24 cellular contexts compared by ENCODE assay signal in the genomic region with DNA sequence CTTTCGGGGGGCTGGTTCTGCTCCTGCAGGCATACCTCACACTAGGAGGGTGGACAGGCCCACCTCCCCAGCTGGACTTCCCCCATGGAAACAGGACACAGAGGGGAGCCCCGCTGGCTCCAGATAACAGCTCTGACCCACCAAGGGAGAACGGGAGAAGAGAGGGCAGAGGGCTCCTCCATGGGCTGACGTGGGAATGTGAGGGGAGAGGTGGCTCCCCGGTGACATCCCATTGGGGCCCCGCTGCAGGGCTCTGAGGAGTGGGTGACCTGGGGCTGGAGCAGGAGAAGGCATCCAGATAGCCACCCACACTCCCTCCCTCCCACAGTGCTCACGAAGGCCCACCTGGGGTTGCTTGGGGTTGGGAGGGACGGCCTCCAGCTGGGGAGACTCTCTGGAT. TPM values are rescaled to one million over a fixed set of nuclear protein-coding genes. Genes with fewer than 3 reads are reported as not detected.
DNase-seq lines count a peak whose midpoint lies in the region; ATAC-seq lines count a peak whose summit lies in the region.
"Had no signal": no experiment of that assay in that cellular context is flagged by ENCODE, and none has a peak within 500 bp of the region (broad histone marks: within the 10 kb centered on the region; RNA-seq: fewer than 3 reads in every experiment).

No MANE protein-coding gene starts in this region.

- no peaks in the 10 kb centered on the region for H3K27me3 Mint-ChIP-seq in activated T-cell treated with anti-CD3 and anti-CD28 coated beads, Interleukin-2, amount 50 U/mL, for 72 hours (ENCODE audit: low read depth)
- H3K27me3 Mint-ChIP-seq in activated naive CD8-positive, alpha-beta T cell treated with anti-CD3 and anti-CD28 coated beads for 36 hours, result no peaks in the 10 kb centered on the region

- no peak for DNase-seq in activated T-cell treated with anti-CD3 and anti-CD28 coated beads, Interleukin-2, amount 50 U/mL, for 72 hours
- DNase-seq in activated T-cell treated with anti-CD3 and anti-CD28 coated beads, Interleukin-2, amount 50 U/mL, for 1 hour, result no peak
- peak; percentile 15 for DNase-seq in H7
- DNase-seq in activated naive CD8-positive, alpha-beta T cell treated with anti-CD3 and anti-CD28 coated beads for 36 hours, result no peak
- DNase-seq in sciatic nerve (ENCODE audit: low spot score), result peak; percentile 48
- no peak for DNase-seq in NCI-H524 (lab: John Stamatoyannopoulos, UW)
- DNase-seq in central memory CD4-positive, alpha-beta T cell, result no peak
- DNase-seq: anterior cingulate cortex; EL; left ventricle myocardium superior; NCI-H2081 treated with DMSO at 0.1 percent for 48 hours; OCI-M1; ovary; retina; SK-N-SH; stimulated activated CD4-positive, alpha-beta T cell treated with anti-CD3 and anti-CD28 coated beads, Interleukin-2, amount 100 ng/mL, for 48 hours; WERI-Rb-1 had no signal

- H3K27ac Mint-ChIP-seq in activated T-cell treated with anti-CD3 and anti-CD28 coated beads, Interleukin-2, amount 50 U/mL, for 72 hours, result peak overlapping the region; percentile 90
- peak overlapping the region; percentile 86 for H3K27ac Mint-ChIP-seq in activated naive CD8-positive, alpha-beta T cell treated with anti-CD3 and anti-CD28 coated beads for 36 hours
- H3K27ac Mint-ChIP-seq: CD14-positive monocyte; mesothelial cell of epicardium; natural killer cell treated with Interleukin-12 subunit alpha and Interleukin-12 subunit beta and Interleukin-15 and Interleukin-18, amount 100 ng/mL, for 72 hours; stimulated activated memory B cell treated with anti-CD40 and anti-IgM and Interleukin-4, amounts not matched to agents 10 μg/mL and 1 μg/mL and 100 μg/mL, for 72 hours had no signal

- H3K4me1 Mint-ChIP-seq in activated T-cell treated with anti-CD3 and anti-CD28 coated beads, Interleukin-2, amount 50 U/mL, for 72 hours (ENCODE audit: low read depth), result peaks cover 80% of the 10 kb centered on the region
- H3K4me1 Mint-ChIP-seq in activated naive CD8-positive, alpha-beta T cell treated with anti-CD3 and anti-CD28 coated beads for 36 hours, result peaks cover 60% of the 10 kb centered on the region
- H3K4me1 Mint-ChIP-seq: mesothelial cell of epicardium had no signal

- ATAC-seq in activated T-cell treated with anti-CD3 and anti-CD28 coated beads, Interleukin-2, amount 50 U/mL, for 72 hours (replicated peaks in 1 of 2), result no peak
- ATAC-seq in sciatic nerve (no peak), GM21381 (IDR thresholded peaks at IDR 0.05; ENCODE audit: unreplicated experiment) (no peak)
- ATAC-seq: left ventricle myocardium superior; natural killer cell treated with Interleukin-12 subunit alpha and Interleukin-12 subunit beta and Interleukin-15 and Interleukin-18, amount 100 ng/mL, for 72 hours; stimulated activated memory B cell treated with anti-CD40 and anti-IgM and Interleukin-4, amounts not matched to agents 10 μg/mL and 1 μg/mL and 100 μg/mL, for 72 hours had no signal

- peaks cover 3 to 6% of the 10 kb centered on the region in 2 donors for H3K36me3 Mint-ChIP-seq in activated T-cell treated with anti-CD3 and anti-CD28 coated beads, Interleukin-2, amount 50 U/mL, for 72 hours (ENCODE audit: insufficient read depth in 2 of 2)
- H3K36me3 Mint-ChIP-seq in activated naive CD8-positive, alpha-beta T cell treated with anti-CD3 and anti-CD28 coated beads for 36 hours, result peaks cover 33% of the 10 kb centered on the region
- H3K36me3 Mint-ChIP-seq: CD14-positive monocyte; mesothelial cell of epicardium; natural killer cell treated with Interleukin-12 subunit alpha and Interleukin-12 subunit beta and Interleukin-15 and Interleukin-18, amount 100 ng/mL, for 72 hours; stimulated activated memory B cell treated with anti-CD40 and anti-IgM and Interleukin-4, amounts not matched to agents 10 μg/mL and 1 μg/mL and 100 μg/mL, for 72 hours had no signal

- no peaks in the 10 kb centered on the region for H3K27me3 ChIP-seq in H7 (ENCODE audit: control insufficient read depth, insufficient read depth, low read length)
- H3K27me3 ChIP-seq: ovary had no signal

- no peaks in the 10 kb centered on the region for H3K36me3 ChIP-seq in H7 (replicated peaks; ENCODE audit: control insufficient read depth, insufficient read depth, low read length)
- H3K36me3 ChIP-seq: cardiac muscle cell, ovary, thoracic aorta, WERI-Rb-1 had no signal

- H3K4me3 ChIP-seq in H7 (ENCODE audit: insufficient read depth, low read depth, low read length), result no peak overlapping the region
- H3K4me3 ChIP-seq: cardiac muscle cell, ovary, thoracic aorta had no signal

- peaks cover 0 to 2% of the 10 kb centered on the region in 2 donors for H3K9me3 Mint-ChIP-seq in activated T-cell treated with anti-CD3 and anti-CD28 coated beads, Interleukin-2, amount 50 U/mL, for 72 hours
- peaks cover 6% of the 10 kb centered on the region for H3K9me3 Mint-ChIP-seq in activated naive CD8-positive, alpha-beta T cell treated with anti-CD3 and anti-CD28 coated beads for 36 hours
- H3K9me3 Mint-ChIP-seq: natural killer cell treated with Interleukin-12 subunit alpha and Interleukin-12 subunit beta and Interleukin-15 and Interleukin-18, amount 100 ng/mL, for 72 hours; stimulated activated memory B cell treated with anti-CD40 and anti-IgM and Interleukin-4, amounts not matched to agents 10 μg/mL and 1 μg/mL and 100 μg/mL, for 72 hours had no signal

- intact Hi-C loops in sciatic nerve (cut with DNase I), result no loop called here

- H3K4me3 Mint-ChIP-seq in activated T-cell treated with anti-CD3 and anti-CD28 coated beads, Interleukin-2, amount 50 U/mL, for 72 hours, result peak overlapping the region; percentile 86 to 88
- H3K4me3 Mint-ChIP-seq in activated naive CD8-positive, alpha-beta T cell treated with anti-CD3 and anti-CD28 coated beads for 36 hours, result no peak overlapping the region
- H3K4me3 Mint-ChIP-seq: CD14-positive monocyte; mesothelial cell of epicardium; natural killer cell treated with Interleukin-12 subunit alpha and Interleukin-12 subunit beta and Interleukin-15 and Interleukin-18, amount 100 ng/mL, for 72 hours; stimulated activated memory B cell treated with anti-CD40 and anti-IgM and Interleukin-4, amounts not matched to agents 10 μg/mL and 1 μg/mL and 100 μg/mL, for 72 hours had no signal

RNA-seq across cellular contexts. Expression of gene FBLN7, which starts 45.9 kb away (rescaled TPM):
- total RNA-seq in activated T-cell treated with anti-CD3 and anti-CD28 coated beads, Interleukin-2, amount 50 U/mL, for 72 hours, result 10 to 100 TPM; 22.3 to 30.6 TPM
- 0.04 and 0.38 TPM in 2 replicates for total RNA-seq in H7 (2014; rRNA removed; shearing (Covaris generic))
- total RNA-seq in activated naive CD8-positive, alpha-beta T cell treated with anti-CD3 and anti-CD28 coated beads for 36 hours, result 1 to 10 TPM; 8.8 to 9.4 TPM
- total RNA-seq in sciatic nerve, result 2.3 TPM

Comparison
In these comparisons a context has a peak if more than half of its experiments do, and no peak if none do; other contexts are left out.
1. DNase-seq: peak in H7 (single experiment) and sciatic nerve (single experiment); none in activated T-cell treated with anti-CD3 and anti-CD28 coated beads, Interleukin-2, amount 50 U/mL, for 72 hours (0 of 2), activated T-cell treated with anti-CD3 and anti-CD28 coated beads, Interleukin-2, amount 50 U/mL, for 1 hour (single experiment), activated naive CD8-positive, alpha-beta T cell treated with anti-CD3 and anti-CD28 coated beads for 36 hours (single experiment), NCI-H524 (0 of 2) and central memory CD4-positive, alpha-beta T cell (single experiment).